ENCODE assay signal across 19 cellular contexts in the genomic region with DNA sequence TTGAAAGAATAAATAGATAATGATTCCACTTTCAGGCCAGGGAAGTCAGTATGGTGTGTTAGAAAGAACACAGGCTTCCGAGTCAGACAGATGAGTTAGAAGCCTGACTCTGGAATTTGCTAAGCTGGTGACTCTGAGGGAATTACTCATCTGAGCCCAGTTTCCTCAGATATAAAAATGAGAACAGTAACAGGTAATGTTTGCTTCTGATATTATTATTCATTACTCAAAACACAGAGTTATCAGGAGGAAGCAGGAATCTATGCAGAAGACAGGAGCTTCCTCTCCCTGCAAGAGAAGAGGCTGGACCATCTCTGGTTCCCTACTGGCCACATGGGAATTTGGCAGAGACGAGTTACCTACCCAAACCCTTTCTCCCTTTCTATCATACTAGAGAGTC.
"Had no signal": no experiment of that assay in that cellular context is flagged by ENCODE, and none has a peak within 500 bp of the region (broad histone marks: within the 10 kb centered on the region; RNA-seq: fewer than 3 reads in every experiment).

No MANE protein-coding gene starts in this region.

- H3K4me2 ChIP-seq: neural progenitor cell had no signal

- H3K36me3 ChIP-seq: colonic mucosa, neural progenitor cell, ovary, right atrium auricular region, transverse colon had no signal

- H3K27me3 ChIP-seq: colonic mucosa, esophagus muscularis mucosa, neural progenitor cell, ovary, right atrium auricular region, sigmoid colon, stomach, transverse colon had no signal

- DNase-seq: colonic mucosa; dorsolateral prefrontal cortex; effector CD8-positive, alpha-beta T cell; nucleus accumbens; ovary; sigmoid colon; small intestine; stimulated activated CD4-positive, alpha-beta T cell treated with anti-CD3 and anti-CD28 coated beads, Interleukin-12 subunit alpha, Interleukin-12 subunit beta, amount 100 ng/mL, for 4 hours; stimulated activated naive CD4-positive, alpha-beta T cell; stomach; substantia nigra; transverse colon had no signal

- H3K9ac ChIP-seq: neural progenitor cell had no signal

- H2AFZ ChIP-seq: neural progenitor cell had no signal

- H3K27ac ChIP-seq: colonic mucosa, dorsolateral prefrontal cortex, epithelial cell of prostate, esophagus muscularis mucosa, neural progenitor cell, ovary, right atrium auricular region, sigmoid colon, stomach, thoracic aorta, transverse colon had no signal

- H3K9me3 ChIP-seq: colonic mucosa, ovary, sigmoid colon, thoracic aorta, transverse colon had no signal

- ATAC-seq: left lobe of liver; natural killer cell treated with Interleukin-12 subunit alpha and Interleukin-12 subunit beta and Interleukin-15 and Interleukin-18, amount 100 ng/mL, for 72 hours had no signal

- H3K4me1 ChIP-seq: colonic mucosa, esophagus muscularis mucosa, neural progenitor cell, right atrium auricular region, sigmoid colon, stomach, transverse colon had no signal

- H3K4me3 ChIP-seq: colonic mucosa, dorsolateral prefrontal cortex, esophagus muscularis mucosa, neural progenitor cell, ovary, right atrium auricular region, sigmoid colon, stomach, thoracic aorta, transverse colon had no signal

- FAIRE-seq: small intestine had no signal
